In genomic region chr15:69979269-69979668, GRCh38 we compare ENCODE assay signal across 8 cellular contexts.
DNase-seq lines count a peak whose midpoint lies in the region; ATAC-seq, FAIRE-seq and TF ChIP-seq lines count a peak whose summit lies in the region.

No MANE protein-coding gene starts in this region.

- 0 out of 2 replicates have a peak, but pooled peaks cover 3% of the 10 kb centered on the region for H4K20me1 ChIP-seq in K562 (replicated peaks; ENCODE audit: control insufficient read depth, insufficient read depth, low read length)

- FAIRE-seq in K562 (lab: Jason Lieb, UNC) = no peak

- H3K27ac ChIP-seq in K562 (ENCODE audit: extremely low read depth, low read depth, low read length) = no peak overlapping the region

- H3K9me3 ChIP-seq in K562 (replicated peaks; ENCODE audit: control insufficient read depth, insufficient read depth, low read depth, low read length) = no peaks in the 10 kb centered on the region

- TF ChIP-seq POLR2A in K562 (conservative IDR thresholded peaks at IDR 0.05) = no peak

- CTCF ChIA-PET in K562 (lab: Yijun Ruan, JAX; ENCODE audit: low intra/inter-chr PET ratio) = no interaction called here
- CTCF ChIA-PET in activated CD4-positive, alpha-beta T cell treated with anti-CD3 and anti-CD28 coated beads for 36 hours (lab: Charles Lee) = no interaction called here

- no peak for TF ChIP-seq EP300 in K562 (IDR thresholded peaks at IDR 0.05; ENCODE audit: low read length)

- WGBS in K562 (ENCODE audit: insufficient coverage, low coverage, missing lambda C conversion rate) = 2% methylated on average over 6 of the region's 6 CpGs

- H3K4me1 Mint-ChIP-seq in activated CD4-positive, alpha-beta T cell treated with anti-CD3 and anti-CD28 coated beads for 36 hours = no peaks in the 10 kb centered on the region
- H3K4me1 Mint-ChIP-seq in activated CD4-positive, alpha-beta T cell treated with anti-CD3 and anti-CD28 coated beads, Interleukin-2, amount 10 ng/mL, durations not matched to agents 24 days and 14 days = no peaks in the 10 kb centered on the region

- no peaks in the 10 kb centered on the region for H3K9me3 Mint-ChIP-seq in activated CD4-positive, alpha-beta T cell treated with anti-CD3 and anti-CD28 coated beads for 36 hours (ENCODE audit: low read depth)
- no peaks in the 10 kb centered on the region for H3K9me3 Mint-ChIP-seq in activated CD4-positive, alpha-beta T cell treated with anti-CD3 and anti-CD28 coated beads, Interleukin-2, amount 10 ng/mL, durations not matched to agents 24 days and 14 days

- BruUV-seq in K562 (replicated peaks; lab: Mats Ljungman, UMichigan) = no TSS peak

- ATAC-seq in GM19397 (IDR thresholded peaks at IDR 0.05; ENCODE audit: unreplicated experiment) (peak; percentile 52), HG03439 (IDR thresholded peaks at IDR 0.05; ENCODE audit: unreplicated experiment) (peak; percentile 64), K562 (0 out of 3 replicates have a peak, but pooled peaks have one; percentile 25)
- ATAC-seq in activated CD4-positive, alpha-beta T cell treated with anti-CD3 and anti-CD28 coated beads for 36 hours = no peak

- H3K27me3 ChIP-seq in K562 (ENCODE audit: control insufficient read depth in 2 of 2, insufficient read depth in 2 of 2, low read length in 2 of 2) = peaks cover 0 to 9% of the 10 kb centered on the region in 2 experiments; a peak in 3 of 5 replicates

- H3K9ac ChIP-seq in K562 (ENCODE audit: insufficient read depth in 1 of 2, low read depth in 2 of 2, low read length in 2 of 2) = no peak overlapping the region

- TF ChIP-seq RAD21 in K562 (CRISPR knock-in tag; conservative IDR thresholded peaks at IDR 0.05 in 1 of 2, IDR thresholded peaks at IDR 0.05 in 1 of 2) = peak in 1 of 2 experiments; percentile 27; a peak in 2 of 4 replicates

- POLR2A ChIA-PET in K562 (lab: Yijun Ruan, JAX) = no interaction called here
- POLR2A ChIA-PET in activated CD4-positive, alpha-beta T cell treated with anti-CD3 and anti-CD28 coated beads for 36 hours (lab: Charles Lee) = no interaction called here

- peaks cover 16% of the 10 kb centered on the region for H3K27me3 Mint-ChIP-seq in activated CD4-positive, alpha-beta T cell treated with anti-CD3 and anti-CD28 coated beads for 36 hours
- H3K27me3 Mint-ChIP-seq in activated CD4-positive, alpha-beta T cell treated with anti-CD3 and anti-CD28 coated beads, Interleukin-2, amount 10 ng/mL, durations not matched to agents 24 days and 14 days = peaks cover 22% of the 10 kb centered on the region

- intact Hi-C loops in K562 (cut with micrococcal nuclease) = no loop called here
- intact Hi-C loops in activated CD4-positive, alpha-beta T cell treated with anti-CD3 and anti-CD28 coated beads for 36 hours (cut with DNase I, micrococcal nuclease) = loop anchor here in 1 of 2 experiments (5.0 kb wide), 1 partner anchor 252 kb away; no protein-coding TSS in a partner anchor
- intact Hi-C loops in activated CD4-positive, alpha-beta T cell treated with anti-CD3 and anti-CD28 coated beads, Interleukin-2, amount 10 ng/mL, durations not matched to agents 24 days and 14 days (cut with micrococcal nuclease) = loop anchor here (10.0 kb wide), 1 partner anchor 254 kb away; no protein-coding TSS in a partner anchor

- TF ChIP-seq CTCF in K562 (IDR thresholded peaks at IDR 0.05 in 2 of 3, conservative IDR thresholded peaks at IDR 0.05 in 1 of 3; ENCODE audit: insufficient read depth in 2 of 3, low read depth in 1 of 3, low read length in 3 of 3) = peak in 1 of 3 experiments; percentile 7; a peak in 1 of 6 replicates

- H3K4me3 ChIP-seq in K562 = no peak overlapping the region

- H3K27ac Mint-ChIP-seq in activated CD4-positive, alpha-beta T cell treated with anti-CD3 and anti-CD28 coated beads for 36 hours = no peak overlapping the region
- no peak overlapping the region for H3K27ac Mint-ChIP-seq in activated CD4-positive, alpha-beta T cell treated with anti-CD3 and anti-CD28 coated beads, Interleukin-2, amount 10 ng/mL, durations not matched to agents 24 days and 14 days

- no peak overlapping the region for H3K4me2 ChIP-seq in K562 (ENCODE audit: insufficient read depth, low read length)

- in situ Hi-C loops in K562 (cut with MboI) = no loop called here

- DNase-seq in DMS53 treated with DMSO at 0.1 percent for 48 hours (lab: John Stamatoyannopoulos, UW; ENCODE audit: unreplicated experiment) (peak; percentile 16), K562 (ENCODE audit: extremely low read depth in 1 of 4, low spot score in 3 of 4) (peak in 1 of 4 experiments; percentile 9), cerebellar cortex (ENCODE audit: low spot score) (no peak), SIG-M5 (lab: John Stamatoyannopoulos, UW) (no peak)
- no peak for DNase-seq in activated CD4-positive, alpha-beta T cell treated with anti-CD3 and anti-CD28 coated beads for 36 hours
- no peak for DNase-seq in activated CD4-positive, alpha-beta T cell treated with anti-CD3 and anti-CD28 coated beads, Interleukin-2, amount 10 ng/mL, durations not matched to agents 24 days and 14 days

- no peaks in the 10 kb centered on the region for H3K79me2 ChIP-seq in K562 (ENCODE audit: control insufficient read depth, insufficient read depth, low read length)

- H2AFZ ChIP-seq in K562 (ENCODE audit: low read depth, low read length) = no peak overlapping the region

- no peaks in the 10 kb centered on the region for H3K9me1 ChIP-seq in K562 (ENCODE audit: control insufficient read depth, insufficient read depth, low read length)

- no peaks in the 10 kb centered on the region for H3K4me1 ChIP-seq in K562 (replicated peaks in 1 of 2; ENCODE audit: control insufficient read depth in 2 of 2, insufficient read depth in 2 of 2, low read length in 2 of 2)

- H3K36me3 Mint-ChIP-seq in activated CD4-positive, alpha-beta T cell treated with anti-CD3 and anti-CD28 coated beads for 36 hours (ENCODE audit: low read depth) = no peaks in the 10 kb centered on the region
- H3K36me3 Mint-ChIP-seq in activated CD4-positive, alpha-beta T cell treated with anti-CD3 and anti-CD28 coated beads, Interleukin-2, amount 10 ng/mL, durations not matched to agents 24 days and 14 days (ENCODE audit: low read depth) = no peaks in the 10 kb centered on the region

- H3K4me3 Mint-ChIP-seq in activated CD4-positive, alpha-beta T cell treated with anti-CD3 and anti-CD28 coated beads for 36 hours = no peak overlapping the region
- H3K4me3 Mint-ChIP-seq in activated CD4-positive, alpha-beta T cell treated with anti-CD3 and anti-CD28 coated beads, Interleukin-2, amount 10 ng/mL, durations not matched to agents 24 days and 14 days = no peak overlapping the region

- H3K36me3 ChIP-seq in K562 (ENCODE audit: control insufficient read depth, insufficient read depth, low read length) = no peaks in the 10 kb centered on the region

TF ChIP-seq in K562, 482 proteins besides CTCF, POLR2A, EP300 and RAD21:
- TF ChIP-seq FOS (IDR thresholded peaks at IDR 0.05; ENCODE audit: extremely low read depth, insufficient read length) (no peak), ZNF583 (CRISPR knock-in tag; IDR thresholded peaks at IDR 0.05) (no peak), C11orf30 (IDR thresholded peaks at IDR 0.05; ENCODE audit: low read depth) (peak; percentile 18; the same call in 1 of the 2 replicates), NFE2 (IDR thresholded peaks at IDR 0.05; ENCODE audit: low read depth) (0 out of 2 replicates have a peak, but pooled peaks have one; percentile 4), CBX2 (IDR thresholded peaks at IDR 0.05; ENCODE audit: insufficient read depth, low read length, poor library complexity, severe bottlenecking) (no peak)
